In genomic region chr14:64503434-64504309, GRCh38 we compare ENCODE assay signal across 8 cellular contexts.
DNase-seq lines count a peak whose midpoint lies in the region; ATAC-seq and TF ChIP-seq lines count a peak whose summit lies in the region.

Gene ZBTB25, minus strand, starts transcription at chr14:64503838. Its CDS starts 13,305 bp downstream, at chr14:64490533.

- H3K27ac ChIP-seq in caudate nucleus (ENCODE audit: low read depth, low read length): peak within 1 kb of the TSS; percentile 97

- TF ChIP-seq POLR2A in GM18951 (IDR thresholded peaks at IDR 0.05; ENCODE audit: extremely low read depth, insufficient read depth, insufficient read length): peak; percentile 66

- DNase-seq in AG08396 (ENCODE audit: low spot score) (peak; percentile 92), NCI-H345 (lab: John Stamatoyannopoulos, UW) (peak; percentile 96), caudate nucleus (lab: John Stamatoyannopoulos, UW) (peak in 60 of 61 donors; percentile 50 to 98 (median 86)), islet precursor cell (peak; percentile 98)
- peak; percentile 87 to 98 (median 96) for DNase-seq in activated CD4-positive, CD25-positive, alpha-beta regulatory T cell (lab: John Stamatoyannopoulos, UW)
- peak; percentile 85 for DNase-seq in stimulated activated CD4-positive, alpha-beta T cell treated with anti-CD3 and anti-CD28 coated beads, Interleukin-12 subunit alpha, Interleukin-12 subunit beta, amount 100 ng/mL, for 4 hours

- in situ Hi-C loops in GM18951 (cut with MboI; ENCODE audit: low sequenced_read_pairs, unreplicated experiment): no loop called here

- ATAC-seq in HG03175 (IDR thresholded peaks at IDR 0.05; ENCODE audit: unreplicated experiment): peak; percentile 64

Comparison
In these comparisons a context has a peak if more than half of its experiments do, and no peak if none do; other contexts are left out.
1. Peak in every context shown above with its lines: DNase-seq, ATAC-seq and H3K27ac ChIP-seq.